ENCODE assay signal across 25 cellular contexts in genomic region chr1:55421317-55421716, GRCh38.
A peak's percentile ranks its signal among the peaks of the same experiment; 100 is the strongest.
DNase-seq lines count a peak whose midpoint lies in the region; ATAC-seq, FAIRE-seq and TF ChIP-seq lines count a peak whose summit lies in the region.
"Had no signal": no experiment of that assay in that cellular context is flagged by ENCODE, and none has a peak within 500 bp of the region (broad histone marks: within the 10 kb centered on the region; RNA-seq: fewer than 3 reads in every experiment).

No MANE protein-coding gene starts in this region.

- FAIRE-seq in bronchial epithelial cell (lab: Jason Lieb, UNC) = no peak

- peaks cover 29% of the 10 kb centered on the region for H3K4me1 Mint-ChIP-seq in mesothelial cell of epicardium
- H3K4me1 Mint-ChIP-seq: activated CD4-positive, alpha-beta memory T cell treated with anti-CD3 and anti-CD28 coated beads, Interleukin-2, amount 10 ng/mL, durations not matched to agents 7 days and 5 days; stimulated activated effector memory CD8-positive, alpha-beta T cell treated with anti-CD3 and anti-CD28 coated beads, Interleukin-12 subunit alpha, Interleukin-12 subunit beta, amount 100 ng/mL, for 72 hours had no signal

- DNase-seq in DMS53 treated with DMSO at 0.1 percent for 48 hours (lab: John Stamatoyannopoulos, UW; ENCODE audit: unreplicated experiment) (peak; percentile 10), HT-29 (ENCODE audit: low spot score) (peak; percentile 42), bronchial epithelial cell (ENCODE audit: low read depth) (peak; percentile 51), mesothelial cell of epicardium (ENCODE audit: low spot score in 2 of 2, unreplicated experiment in 2 of 2) (no peak), left lung (no peak), activated gamma-delta T cell (lab: John Stamatoyannopoulos, UW) (no peak), dorsolateral prefrontal cortex (no peak)
- DNase-seq: activated CD4-positive, alpha-beta memory T cell treated with anti-CD3 and anti-CD28 coated beads, Interleukin-2, amount 10 ng/mL, durations not matched to agents 7 days and 5 days; activated gamma-delta T cell treated with Interleukin-2 at 50 U/mL for 16 hours; brain microvascular endothelial cell; colonic mucosa; endodermal cell; heart right ventricle; lower lobe of right lung; MV-4-11; NCI-H2171 treated with DMSO at 0.1 percent for 48 hours; NCI-H69; psoas muscle; SHP77; stimulated activated CD4-positive, alpha-beta T cell treated with anti-CD3 and anti-CD28 coated beads, Interleukin-1b, Interleukin-23, amount 100 ng/mL, for 48 hours had no signal

- intact Hi-C loops in left lung (cut with DNase I) (no loop called here), dorsolateral prefrontal cortex (cut with DNase I) (no loop called here)

- H3K27me3 ChIP-seq in bronchial epithelial cell (ENCODE audit: control insufficient read depth, insufficient read depth, low read length) (no peaks in the 10 kb centered on the region), left lung (peaks cover 0 to 14% of the 10 kb centered on the region in 2 donors), dorsolateral prefrontal cortex (peaks cover 0 to 9% (median 0%) of the 10 kb centered on the region in 45 donors)
- H3K27me3 ChIP-seq: brain microvascular endothelial cell, colonic mucosa, heart right ventricle, suprapubic skin had no signal

- H3K4me3 Mint-ChIP-seq in mesothelial cell of epicardium = no peak overlapping the region
- H3K4me3 Mint-ChIP-seq: activated CD4-positive, alpha-beta memory T cell treated with anti-CD3 and anti-CD28 coated beads, Interleukin-2, amount 10 ng/mL, durations not matched to agents 7 days and 5 days; endodermal cell; stimulated activated effector memory CD8-positive, alpha-beta T cell treated with anti-CD3 and anti-CD28 coated beads, Interleukin-12 subunit alpha, Interleukin-12 subunit beta, amount 100 ng/mL, for 72 hours had no signal

- peak overlapping the region; percentile 21 for H3K27ac Mint-ChIP-seq in mesothelial cell of epicardium
- H3K27ac Mint-ChIP-seq: activated CD4-positive, alpha-beta memory T cell treated with anti-CD3 and anti-CD28 coated beads, Interleukin-2, amount 10 ng/mL, durations not matched to agents 7 days and 5 days; endodermal cell; stimulated activated effector memory CD8-positive, alpha-beta T cell treated with anti-CD3 and anti-CD28 coated beads, Interleukin-12 subunit alpha, Interleukin-12 subunit beta, amount 100 ng/mL, for 72 hours had no signal

- H3K36me3 ChIP-seq in bronchial epithelial cell (ENCODE audit: control insufficient read depth, insufficient read depth, low read length) (no peaks in the 10 kb centered on the region), left lung (no peaks in the 10 kb centered on the region)
- H3K36me3 ChIP-seq: brain microvascular endothelial cell, colonic mucosa, HAP-1, heart right ventricle, lower lobe of right lung, suprapubic skin had no signal

- H3K27ac ChIP-seq in left lung (no peak overlapping the region), dorsolateral prefrontal cortex (no peak overlapping the region)
- H3K27ac ChIP-seq: brain microvascular endothelial cell, colonic mucosa, heart right ventricle, lower lobe of right lung, psoas muscle, suprapubic skin had no signal

- peaks cover 4% of the 10 kb centered on the region for H3K9me3 Mint-ChIP-seq in mesothelial cell of epicardium
- H3K9me3 Mint-ChIP-seq: activated CD4-positive, alpha-beta memory T cell treated with anti-CD3 and anti-CD28 coated beads, Interleukin-2, amount 10 ng/mL, durations not matched to agents 7 days and 5 days; endodermal cell; stimulated activated effector memory CD8-positive, alpha-beta T cell treated with anti-CD3 and anti-CD28 coated beads, Interleukin-12 subunit alpha, Interleukin-12 subunit beta, amount 100 ng/mL, for 72 hours had no signal

- H3K36me3 Mint-ChIP-seq in mesothelial cell of epicardium = peaks cover 3% of the 10 kb centered on the region
- H3K36me3 Mint-ChIP-seq: stimulated activated effector memory CD8-positive, alpha-beta T cell treated with anti-CD3 and anti-CD28 coated beads, Interleukin-12 subunit alpha, Interleukin-12 subunit beta, amount 100 ng/mL, for 72 hours had no signal

- H3K4me3 ChIP-seq in bronchial epithelial cell (ENCODE audit: low read depth, low read length) (no peak overlapping the region), left lung (no peak overlapping the region), dorsolateral prefrontal cortex (no peak overlapping the region)
- H3K4me3 ChIP-seq: colonic mucosa, HAP-1, heart right ventricle, lower lobe of right lung, psoas muscle, skin epidermis, suprapubic skin had no signal

- H3K4me1 ChIP-seq in left lung = no peaks in the 10 kb centered on the region
- H3K4me1 ChIP-seq: colonic mucosa, HAP-1, heart right ventricle, lower lobe of right lung, psoas muscle, suprapubic skin had no signal

- TF ChIP-seq CTCF in bronchial epithelial cell (IDR thresholded peaks at IDR 0.05; ENCODE audit: insufficient read depth, low read length, severe bottlenecking) = no peak
- no peak for TF ChIP-seq CTCF in mesothelial cell of epicardium (IDR thresholded peaks at IDR 0.05; ENCODE audit: unreplicated experiment)
- no peak for TF ChIP-seq CTCF in left lung (IDR thresholded peaks at IDR 0.05)
- no peak for TF ChIP-seq CTCF in dorsolateral prefrontal cortex (IDR thresholded peaks at IDR 0.05 in 54 of 56, conservative IDR thresholded peaks at IDR 0.05 in 2 of 56; ENCODE audit: low read depth in 1 of 56, partially characterized antibody in 56 of 56)

- peaks cover 0 to 6% of the 10 kb centered on the region in 2 donors for H3K9me3 ChIP-seq in left lung
- H3K9me3 ChIP-seq: colonic mucosa, HAP-1, lower lobe of right lung had no signal

- H3K27me3 Mint-ChIP-seq in mesothelial cell of epicardium (ENCODE audit: low read depth) = no peaks in the 10 kb centered on the region
- H3K27me3 Mint-ChIP-seq: activated CD4-positive, alpha-beta memory T cell treated with anti-CD3 and anti-CD28 coated beads, Interleukin-2, amount 10 ng/mL, durations not matched to agents 7 days and 5 days had no signal

- no peak for ATAC-seq in left lung
- ATAC-seq: activated CD4-positive, CD25-positive, alpha-beta regulatory T cell treated with anti-CD3 and anti-CD28 coated beads, Interleukin-2, amount 50 U/mL, for 24 hours; heart right ventricle; lower lobe of right lung; psoas muscle had no signal

Comparison
In these comparisons a context has a peak if more than half of its experiments do, and no peak if none do; other contexts are left out.
1. DNase-seq: peak in DMS53 treated with DMSO at 0.1 percent for 48 hours (single experiment), HT-29 (single experiment) and bronchial epithelial cell (single experiment); none in mesothelial cell of epicardium (0 of 2), left lung (0 of 2), activated gamma-delta T cell (single experiment) and dorsolateral prefrontal cortex (0 of 10).